In genomic region chr14:60222820-60223219, GRCh38 we compare ENCODE assay signal across 14 cellular contexts. TPM values are rescaled to one million over a fixed set of nuclear protein-coding genes. Genes with fewer than 3 reads are reported as not detected.
DNase-seq lines count a peak whose midpoint lies in the region; ATAC-seq and TF ChIP-seq lines count a peak whose summit lies in the region.
"Had no signal": no experiment of that assay in that cellular context is flagged by ENCODE, and none has a peak within 500 bp of the region (broad histone marks: within the 10 kb centered on the region; RNA-seq: fewer than 3 reads in every experiment).

No MANE protein-coding gene starts in this region.

- intact Hi-C loops in head of caudate nucleus (cut with DNase I): no loop called here

- no peaks in the 10 kb centered on the region for H3K9me3 ChIP-seq in osteoblast (ENCODE audit: low read depth, low read length)
- H3K9me3 ChIP-seq: vagina had no signal

- no peaks in the 10 kb centered on the region for H3K79me2 ChIP-seq in osteoblast (ENCODE audit: insufficient read depth, low read length)

- H3K4me2 ChIP-seq in osteoblast (ENCODE audit: insufficient read depth, low read length): no peak overlapping the region

- H3K4me3 ChIP-seq in osteoblast (ENCODE audit: insufficient read depth, low read length): no peak overlapping the region
- H3K4me3 ChIP-seq: vagina had no signal

- TF ChIP-seq CTCF in osteoblast (IDR thresholded peaks at IDR 0.05; ENCODE audit: extremely low read depth, low read depth, low read length) (no peak), osteocyte (IDR thresholded peaks at IDR 0.05) (no peak)

- H3K9me3 Mint-ChIP-seq in osteocyte (ENCODE audit: unreplicated experiment): no peaks in the 10 kb centered on the region

- no peaks in the 10 kb centered on the region for H3K36me3 ChIP-seq in osteoblast (ENCODE audit: insufficient read depth, low read length)
- H3K36me3 ChIP-seq: vagina had no signal

- no peak for ATAC-seq in HG03378 (IDR thresholded peaks at IDR 0.05; ENCODE audit: unreplicated experiment)
- ATAC-seq: sciatic nerve had no signal

- H3K36me3 Mint-ChIP-seq in osteocyte (ENCODE audit: unreplicated experiment): no peaks in the 10 kb centered on the region

- H2AFZ ChIP-seq in osteoblast (ENCODE audit: low read length): peak overlapping the region; percentile 54

- no peaks in the 10 kb centered on the region for H4K20me1 ChIP-seq in osteoblast (ENCODE audit: insufficient read depth, low read length)

- H3K27ac ChIP-seq in osteoblast (ENCODE audit: low read depth, low read length): no peak overlapping the region
- H3K27ac ChIP-seq: vagina had no signal

- no peaks in the 10 kb centered on the region for H3K27me3 Mint-ChIP-seq in osteocyte (ENCODE audit: unreplicated experiment)

- no peaks in the 10 kb centered on the region for H3K4me1 Mint-ChIP-seq in osteocyte (ENCODE audit: unreplicated experiment)

- no peak overlapping the region for H3K4me3 Mint-ChIP-seq in osteocyte (ENCODE audit: unreplicated experiment)

- H3K27ac Mint-ChIP-seq in osteocyte (ENCODE audit: unreplicated experiment): no peak overlapping the region

- no peaks in the 10 kb centered on the region for H3K4me1 ChIP-seq in osteoblast (ENCODE audit: insufficient read depth, low read length)
- H3K4me1 ChIP-seq: vagina had no signal

- DNase-seq in DMS79 (lab: John Stamatoyannopoulos, UW) (peak; percentile 77), NCI-H526 (lab: John Stamatoyannopoulos, UW) (peak; percentile 90 to 91), head of caudate nucleus (peak; percentile 64 to 92 (median 86)), osteoblast (ENCODE audit: insufficient read length, low spot score, missing footprints) (no peak), DMS114 treated with DMSO at 0.1 percent for 48 hours (lab: John Stamatoyannopoulos, UW; ENCODE audit: unreplicated experiment) (no peak), AG08395 (ENCODE audit: low spot score) (no peak), osteocyte (ENCODE audit: extremely low spot score, unreplicated experiment) (no peak)
- DNase-seq: effector CD8-positive, alpha-beta T cell; GF-D8; glutamatergic neuron; NCI-H146 had no signal

- H3K27me3 ChIP-seq in osteoblast (ENCODE audit: insufficient read depth, low read length): no peaks in the 10 kb centered on the region
- H3K27me3 ChIP-seq: vagina had no signal

RNA-seq across cellular contexts. Expression of gene PPM1A, which starts 26.2 kb away (rescaled TPM):
- 36.6 and 36.8 TPM in 2 replicates for total RNA-seq in osteoblast
- total RNA-seq in osteocyte: 44.5 and 45.2 TPM in 2 replicates

RNA-seq across cellular contexts. Expression of gene DHRS7, which starts 57.6 kb away (rescaled TPM):
- 52.5 and 66.6 TPM in 2 replicates for total RNA-seq in osteoblast
- total RNA-seq in osteocyte: 45.5 and 49.1 TPM in 2 replicates

Comparison
In these comparisons a context has a peak if more than half of its experiments do, and no peak if none do; other contexts are left out.
1. DNase-seq: peak in DMS79 (single experiment), NCI-H526 (2 of 2) and head of caudate nucleus (42 of 42); none in osteoblast (single experiment), DMS114 treated with DMSO at 0.1 percent for 48 hours (single experiment), AG08395 (single experiment) and osteocyte (single experiment).